In genomic region chr12:20523658-20524057, GRCh38 we compare ENCODE assay signal across 27 cellular contexts.
DNase-seq lines count a peak whose midpoint lies in the region; ATAC-seq and TF ChIP-seq lines count a peak whose summit lies in the region.
"Had no signal": no experiment of that assay in that cellular context is flagged by ENCODE, and none has a peak within 500 bp of the region (broad histone marks: within the 10 kb centered on the region; RNA-seq: fewer than 3 reads in every experiment).

No MANE protein-coding gene starts in this region.

- 73 to 85% methylated on average over 2 of the region's 2 CpGs for WGBS in GM23248 (ENCODE audit: low coverage in 1 of 2, low lambda C conversion rate in 2 of 2, missing lambda C conversion rate in 2 of 2), 2 experiments

- no peaks in the 10 kb centered on the region for H3K79me2 ChIP-seq in GM23248 (ENCODE audit: insufficient read depth)
- H3K79me2 ChIP-seq: parathyroid adenoma had no signal

- DNase-seq in GM23248 (peak; percentile 66), adipocyte (ENCODE audit: low read depth) (peak; percentile 57), fibroblast of pulmonary artery (ENCODE audit: low read depth) (peak; percentile 37), NCI-H748 (lab: John Stamatoyannopoulos, UW; ENCODE audit: unreplicated experiment) (no peak)
- DNase-seq in stimulated activated CD4-positive, alpha-beta T cell treated with anti-CD3 and anti-CD28 coated beads, Interleukin-4, amount 100 ng/mL, for 24 hours = no peak
- DNase-seq: activated CD4-positive, alpha-beta T cell treated with anti-CD3 and anti-CD28 coated beads for 48 hours; activated naive CD4-positive, alpha-beta T cell treated with anti-CD3 and anti-CD28 coated beads, Interleukin-2, amount 10 ng/mL, durations not matched to agents 7 days and 5 days; activated T-cell treated with anti-CD3 and anti-CD28 coated beads, Interleukin-2, amount 50 U/mL, for 4 hours; anterior cingulate cortex; CD4-positive, alpha-beta T cell; central memory CD4-positive, alpha-beta T cell; dorsolateral prefrontal cortex; gastrocnemius medialis; hypothalamus; natural killer cell; NCI-H1048; NCI-H187; NCI-H69; RPMI8226; stimulated activated naive CD8-positive, alpha-beta T cell treated with anti-CD3 and anti-CD28 coated beads, Interleukin-15, Interleukin-2, amounts not matched to agents 100 U/mL and 50 U/mL, for 24 hours; thyroid gland had no signal

- H3K4me2 ChIP-seq in GM23248 (ENCODE audit: unreplicated experiment) (no peak overlapping the region), skeletal muscle satellite cell (ENCODE audit: low read length) (peak overlapping the region; percentile 43)

- TF ChIP-seq CTCF in fibroblast of pulmonary artery (IDR thresholded peaks at IDR 0.05; ENCODE audit: low read length, missing control alignments) = no peak

- H3K27me3 ChIP-seq in GM23248 (replicated peaks; ENCODE audit: insufficient read depth) (no peaks in the 10 kb centered on the region), adipocyte (replicated peaks; ENCODE audit: control insufficient read depth, insufficient read depth, low read length) (no peaks in the 10 kb centered on the region), skeletal muscle satellite cell (ENCODE audit: control insufficient read depth, insufficient read depth, low read length) (no peaks in the 10 kb centered on the region)
- H3K27me3 ChIP-seq: dorsolateral prefrontal cortex, gastrocnemius medialis, right atrium auricular region, thyroid gland had no signal

- H3K27ac ChIP-seq in GM23248 = no peak overlapping the region
- H3K27ac ChIP-seq: dorsolateral prefrontal cortex, gastrocnemius medialis, parathyroid adenoma, thyroid gland had no signal

- H3K9me3 ChIP-seq in GM23248 (ENCODE audit: low read depth) = no peaks in the 10 kb centered on the region
- H3K9me3 ChIP-seq in adipocyte (ENCODE audit: control insufficient read depth, low read length) = no peaks in the 10 kb centered on the region
- no peaks in the 10 kb centered on the region for H3K9me3 ChIP-seq in skeletal muscle satellite cell (replicated peaks; ENCODE audit: low read length)
- H3K9me3 ChIP-seq: gastrocnemius medialis, right atrium auricular region, thyroid gland had no signal

- no peak for ATAC-seq in HG03439 (IDR thresholded peaks at IDR 0.05; ENCODE audit: unreplicated experiment)
- ATAC-seq in GM18858 (IDR thresholded peaks at IDR 0.05; ENCODE audit: unreplicated experiment) = no peak
- ATAC-seq: activated T-cell treated with anti-CD3 and anti-CD28 coated beads, Interleukin-2, amount 50 U/mL, for 4 hours; gastrocnemius medialis; HepG2; natural killer cell; stimulated activated naive CD8-positive, alpha-beta T cell treated with anti-CD3 and anti-CD28 coated beads, Interleukin-15, Interleukin-2, amounts not matched to agents 100 U/mL and 50 U/mL, for 24 hours had no signal

- no peak overlapping the region for H3K9ac ChIP-seq in GM23248
- no peak overlapping the region for H3K9ac ChIP-seq in adipocyte (ENCODE audit: low read length)
- peak overlapping the region; percentile 16 for H3K9ac ChIP-seq in skeletal muscle satellite cell (ENCODE audit: low read depth, low read length)
- H3K9ac ChIP-seq: parathyroid adenoma had no signal

- H4K20me1 ChIP-seq in GM23248 (ENCODE audit: insufficient read depth) = no peaks in the 10 kb centered on the region

- H3K9me2 ChIP-seq in GM23248 (ENCODE audit: insufficient read depth) = no peaks in the 10 kb centered on the region

- H2AFZ ChIP-seq in GM23248 = no peak overlapping the region
- H2AFZ ChIP-seq: parathyroid adenoma had no signal

- in situ Hi-C loops in GM23248 (cut with MboI) = no loop called here

- H3K36me3 ChIP-seq in GM23248 (ENCODE audit: low read depth) = no peaks in the 10 kb centered on the region
- H3K36me3 ChIP-seq in adipocyte (ENCODE audit: control insufficient read depth, insufficient read depth, low read length, severe bottlenecking) = no peaks in the 10 kb centered on the region
- H3K36me3 ChIP-seq in skeletal muscle satellite cell (ENCODE audit: insufficient read depth, low read length) = no peaks in the 10 kb centered on the region
- H3K36me3 ChIP-seq: gastrocnemius medialis, right atrium auricular region, thyroid gland had no signal

- H3K4me1 ChIP-seq in GM23248 (ENCODE audit: insufficient read depth) = peaks cover 9% of the 10 kb centered on the region
- H3K4me1 ChIP-seq in adipocyte (ENCODE audit: control insufficient read depth, insufficient read depth, low read length) = peaks cover 19% of the 10 kb centered on the region
- peaks cover 47% of the 10 kb centered on the region for H3K4me1 ChIP-seq in skeletal muscle satellite cell (ENCODE audit: control insufficient read depth, insufficient read depth, low read length)
- H3K4me1 ChIP-seq: gastrocnemius medialis, parathyroid adenoma, thyroid gland had no signal

- H3K4me3 ChIP-seq in GM23248 (no peak overlapping the region), adipocyte (ENCODE audit: low read length) (peak overlapping the region; percentile 32), fibroblast of pulmonary artery (replicated peaks; ENCODE audit: low read depth, low read length) (no peak overlapping the region), skeletal muscle satellite cell (ENCODE audit: low read length) (no peak overlapping the region)
- H3K4me3 ChIP-seq: dorsolateral prefrontal cortex, gastrocnemius medialis, right atrium auricular region, thyroid gland had no signal

- 0 out of 2 replicates have a peak, but pooled peaks cover 10% of the 10 kb centered on the region for H3F3A ChIP-seq in GM23248 (ENCODE audit: insufficient read depth)

Comparison
In these comparisons a context has a peak if more than half of its experiments do, and no peak if none do; other contexts are left out.
1. DNase-seq: peak in GM23248 (single experiment), adipocyte (single experiment) and fibroblast of pulmonary artery (single experiment); none in NCI-H748 (single experiment) and stimulated activated CD4-positive, alpha-beta T cell treated with anti-CD3 and anti-CD28 coated beads, Interleukin-4, amount 100 ng/mL, for 24 hours (single experiment).